ENCODE assay signal across 23 cellular contexts in genomic region chr1:27058976-27059688, GRCh38. TPM values are rescaled to one million over a fixed set of nuclear protein-coding genes. Genes with fewer than 3 reads are reported as not detected.
A peak's percentile ranks its signal among the peaks of the same experiment; 100 is the strongest.
DNase-seq lines count a peak whose midpoint lies in the region; ATAC-seq and TF ChIP-seq lines count a peak whose summit lies in the region.
"Had no signal": no experiment of that assay in that cellular context is flagged by ENCODE, and none has a peak within 500 bp of the region (broad histone marks: within the 10 kb centered on the region; RNA-seq: fewer than 3 reads in every experiment).

No MANE protein-coding gene starts in this region.

- H3K9ac ChIP-seq in mammary epithelial cell (ENCODE audit: insufficient read depth, low read length): no peak overlapping the region
- H3K9ac ChIP-seq in duodenal mucosa (ENCODE audit: low read depth in 1 of 2, low read length in 2 of 2): peak overlapping the region; percentile 32 to 47
- H3K9ac ChIP-seq in mesendoderm (ENCODE audit: low read length): peak overlapping the region; percentile 32

- in situ Hi-C loops in mammary epithelial cell (cut with MboI; ENCODE audit: low sequenced_read_pairs in 2 of 2): no loop called here

- H3K36me3 ChIP-seq in breast epithelium: no peaks in the 10 kb centered on the region
- H3K36me3 ChIP-seq in mammary epithelial cell (ENCODE audit: insufficient read depth, low read length): no peaks in the 10 kb centered on the region
- no peaks in the 10 kb centered on the region for H3K36me3 ChIP-seq in duodenal mucosa (ENCODE audit: control insufficient read depth in 1 of 2, insufficient read depth in 2 of 2, low read length in 2 of 2)
- no peaks in the 10 kb centered on the region for H3K36me3 ChIP-seq in mesendoderm (ENCODE audit: control insufficient read depth, insufficient read depth, low read length)
- no peaks in the 10 kb centered on the region for H3K36me3 ChIP-seq in suprapubic skin
- H3K36me3 ChIP-seq: adrenal gland, cardiac muscle cell, gastrocnemius medialis, pancreas, uterus had no signal

- no peak for TF ChIP-seq POLR2A in breast epithelium (IDR thresholded peaks at IDR 0.05)
- TF ChIP-seq POLR2A in suprapubic skin (IDR thresholded peaks at IDR 0.05): no peak

- no peak for TF ChIP-seq EP300 in suprapubic skin (IDR thresholded peaks at IDR 0.05)

- H3K79me2 ChIP-seq in mammary epithelial cell (ENCODE audit: insufficient read depth, low read length): no peaks in the 10 kb centered on the region
- no peaks in the 10 kb centered on the region for H3K79me2 ChIP-seq in mesendoderm (ENCODE audit: control insufficient read depth, insufficient read depth, low read length)

- H3K27ac ChIP-seq in breast epithelium (peak overlapping the region; percentile 86 to 87), mammary epithelial cell (ENCODE audit: insufficient read depth, low read depth, low read length) (no peak overlapping the region), duodenal mucosa (ENCODE audit: low read depth, low read length) (no peak overlapping the region), mesendoderm (ENCODE audit: low read depth, low read length) (peak overlapping the region; percentile 9), suprapubic skin (peak overlapping the region; percentile 54)
- H3K27ac ChIP-seq: adrenal gland, cardiac muscle cell, gastrocnemius medialis, pancreas had no signal

- peak overlapping the region; percentile 87 for H3K23ac ChIP-seq in mesendoderm (ENCODE audit: low read length)

- H3K4ac ChIP-seq in mesendoderm (ENCODE audit: low read depth, low read length): no peak overlapping the region

- H2BK120ac ChIP-seq in mesendoderm (ENCODE audit: low read depth, low read length): no peak overlapping the region

- H2BK15ac ChIP-seq in mesendoderm (replicated peaks; ENCODE audit: low read depth): no peak overlapping the region

- intact Hi-C loops in breast epithelium (cut with DNase I; ENCODE audit: low total_unique reads): no loop called here
- intact Hi-C loops in mammary epithelial cell (cut with micrococcal nuclease): no loop called here
- intact Hi-C loops in left cardiac atrium (cut with DNase I): no loop called here

- H3K9me3 ChIP-seq in breast epithelium: no peaks in the 10 kb centered on the region
- H3K9me3 ChIP-seq in mammary epithelial cell (replicated peaks; ENCODE audit: insufficient read depth, low read length): no peaks in the 10 kb centered on the region
- no peaks in the 10 kb centered on the region for H3K9me3 ChIP-seq in duodenal mucosa (ENCODE audit: control insufficient read depth in 1 of 2, low read length in 2 of 2)
- H3K9me3 ChIP-seq in suprapubic skin: no peaks in the 10 kb centered on the region
- H3K9me3 ChIP-seq: adrenal gland, gastrocnemius medialis, pancreas, uterus had no signal

- H2BK5ac ChIP-seq in mesendoderm (ENCODE audit: low read length): no peak overlapping the region

- no peak overlapping the region for H3K18ac ChIP-seq in mesendoderm (ENCODE audit: low read length)

- H3K4me1 ChIP-seq in breast epithelium (peaks cover 0 to 4% of the 10 kb centered on the region in 2 donors), mammary epithelial cell (ENCODE audit: insufficient read depth, low read length) (peaks cover 5% of the 10 kb centered on the region), duodenal mucosa (ENCODE audit: control insufficient read depth in 1 of 2, insufficient read depth in 2 of 2, low read length in 2 of 2) (peaks cover 14 to 18% of the 10 kb centered on the region in 2 donors), mesendoderm (ENCODE audit: control insufficient read depth, low read depth, low read length) (peaks cover 5% of the 10 kb centered on the region), suprapubic skin (peaks cover 19% of the 10 kb centered on the region)
- H3K4me1 ChIP-seq: gastrocnemius medialis, pancreas, uterus had no signal

- H3K56ac ChIP-seq in mesendoderm (ENCODE audit: low read length): peak overlapping the region; percentile 50

- no peak overlapping the region for H2AFZ ChIP-seq in mammary epithelial cell (ENCODE audit: low read depth, low read length)

- dilution Hi-C loops in mammary epithelial cell (cut with HindIII; ENCODE audit: low sequenced_read_pairs): loop anchor here (5.0 kb wide), 2 partner anchors 33 to 83 kb away; no protein-coding TSS in a partner anchor

- no peaks in the 10 kb centered on the region for H4K20me1 ChIP-seq in mammary epithelial cell (ENCODE audit: insufficient read depth, low read length)

- no peak for DNase-seq in breast epithelium (ENCODE audit: low spot score in 2 of 2)
- DNase-seq in mammary epithelial cell: no peak
- peak; percentile 63 for DNase-seq in mesendoderm
- DNase-seq in suprapubic skin (ENCODE audit: low spot score in 2 of 2): no peak
- no peak for DNase-seq in stimulated activated CD4-positive, alpha-beta T cell treated with anti-CD3 and anti-CD28 coated beads, Interleukin-4, amount 100 ng/mL, for 1 hour
- DNase-seq in left cardiac atrium: no peak
- DNase-seq in NCI-H82 treated with DMSO at 0.1 percent for 48 hours (lab: John Stamatoyannopoulos, UW; ENCODE audit: unreplicated experiment): no peak
- DNase-seq: 8988T; activated CD4-positive, alpha-beta T cell treated with anti-CD3 and anti-CD28 coated beads, Interleukin-2, amount 10 ng/mL, durations not matched to agents 7 days and 5 days; activated effector memory CD4-positive, alpha-beta T cell treated with Interleukin-2 at 50 U/mL for 16 hours; adrenal gland; COR-L47; gastrocnemius medialis; GOT3; left ventricle myocardium superior; NCI-H1694; NCI-H446 treated with DMSO at 0.1 percent for 48 hours; pancreas; Right ventricle myocardium superior; stimulated activated CD4-positive, alpha-beta T cell treated with anti-CD3 and anti-CD28 coated beads, Interleukin-2, amount 100 ng/mL, for 48 hours; uterus had no signal

- H4K8ac ChIP-seq in mesendoderm (ENCODE audit: low read depth, low read length): no peak overlapping the region

- TF ChIP-seq CTCF in breast epithelium (IDR thresholded peaks at IDR 0.05) (no peak), mammary epithelial cell (conservative IDR thresholded peaks at IDR 0.05 in 1 of 2, IDR thresholded peaks at IDR 0.05 in 1 of 2; ENCODE audit: extremely low read depth in 1 of 2, insufficient read depth in 1 of 2, low read depth in 1 of 2, low read length in 2 of 2) (no peak), suprapubic skin (IDR thresholded peaks at IDR 0.05) (no peak)

- CTCF ChIA-PET in mammary epithelial cell (lab: Charles Lee; ENCODE audit: low non-redundant PET): no interaction called here

- H3K4me3 ChIP-seq in breast epithelium (peak overlapping the region in 2 of 3 donors; percentile 28 to 43), mammary epithelial cell (replicated peaks in 1 of 3; ENCODE audit: insufficient read depth in 1 of 3, low read depth in 2 of 3, low read length in 3 of 3) (no peak overlapping the region), duodenal mucosa (ENCODE audit: low read depth in 1 of 2, low read length in 2 of 2) (peak overlapping the region; percentile 45 to 60), mesendoderm (ENCODE audit: low read length) (no peak overlapping the region), suprapubic skin (no peak overlapping the region)
- H3K4me3 ChIP-seq: adrenal gland, cardiac muscle cell, gastrocnemius medialis, pancreas, uterus had no signal

- no peaks in the 10 kb centered on the region for H3K27me3 ChIP-seq in breast epithelium
- H3K27me3 ChIP-seq in mammary epithelial cell (ENCODE audit: insufficient read depth, low read length): no peaks in the 10 kb centered on the region
- no peaks in the 10 kb centered on the region for H3K27me3 ChIP-seq in duodenal mucosa (ENCODE audit: control insufficient read depth in 1 of 2, insufficient read depth in 2 of 2, low read length in 2 of 2)
- H3K27me3 ChIP-seq in mesendoderm (ENCODE audit: insufficient read depth, low read length, poor library complexity): no peaks in the 10 kb centered on the region
- no peaks in the 10 kb centered on the region for H3K27me3 ChIP-seq in suprapubic skin
- H3K27me3 ChIP-seq: adrenal gland, cardiac muscle cell, pancreas, uterus had no signal

- no peak overlapping the region for H4K5ac ChIP-seq in mesendoderm (ENCODE audit: low read length)

- H2AK5ac ChIP-seq in mesendoderm (ENCODE audit: low read length): no peak overlapping the region

- BruUV-seq in mammary epithelial cell (replicated peaks; lab: Mats Ljungman, UMichigan): no TSS peak

- no peak for ATAC-seq in left cardiac atrium
- ATAC-seq: gastrocnemius medialis, left ventricle myocardium superior, pancreas had no signal

- WGBS in mammary epithelial cell (ENCODE audit: low coverage, missing lambda C conversion rate): 57% methylated on average over 11 of the region's 12 CpGs
- WGBS in mesendoderm (ENCODE audit: extremely low coverage, insufficient coverage, low lambda C conversion rate): no CpG with 5 or more reads among the region's 12 CpGs
- WGBS in suprapubic skin: 61% methylated on average over 12 of the region's 12 CpGs

- H3K79me1 ChIP-seq in mesendoderm (ENCODE audit: low read length): no peaks in the 10 kb centered on the region

- H3K4me2 ChIP-seq in mammary epithelial cell (ENCODE audit: insufficient read depth, low read depth, low read length) (no peak overlapping the region), mesendoderm (ENCODE audit: low read length) (no peak overlapping the region)

RNA-seq across cellular contexts. Expression of gene TENT5B, which starts 46.5 kb away (rescaled TPM):
- total RNA-seq in breast epithelium: 10 to 100 TPM; 15.2 to 46.2 (median 23.9) TPM
- total RNA-seq in mammary epithelial cell: 10 to 100 TPM; 23.4 to 50.7 TPM
- 21.8 TPM for polyA plus RNA-seq in mammary epithelial cell
- polyA minus RNA-seq in mammary epithelial cell: 24.1 TPM
- polyA plus RNA-seq in mesendoderm (2013, experiment 1 of 2): 26.2 TPM
- polyA plus RNA-seq in mesendoderm (2013, experiment 2 of 2): 28.4 TPM
- total RNA-seq in suprapubic skin: 100 to 1,000 TPM in 3 of 4 donors, 10 to 100 TPM in 1; 72.3 to 233 (median 198) TPM
- 10 to 100 TPM; 17.1 to 29.0 TPM for total RNA-seq in left cardiac atrium
- total RNA-seq: activated CD4-positive, alpha-beta T cell treated with anti-CD3 and anti-CD28 coated beads, Interleukin-2, amount 10 ng/mL, durations not matched to agents 7 days and 5 days had no signal

Comparison
In these comparisons a context has a peak if more than half of its experiments do, and no peak if none do; other contexts are left out.
1. H3K27ac ChIP-seq: peak in breast epithelium (2 of 2), mesendoderm (single experiment) and suprapubic skin (single experiment); none in mammary epithelial cell (single experiment) and duodenal mucosa (single experiment).
2. H3K4me3 ChIP-seq: peak in breast epithelium (2 of 3) and duodenal mucosa (2 of 2); none in mammary epithelial cell (0 of 3), mesendoderm (single experiment) and suprapubic skin (single experiment).